Comparison of ENCODE assay signal across 8 cellular contexts in the genomic region with DNA sequence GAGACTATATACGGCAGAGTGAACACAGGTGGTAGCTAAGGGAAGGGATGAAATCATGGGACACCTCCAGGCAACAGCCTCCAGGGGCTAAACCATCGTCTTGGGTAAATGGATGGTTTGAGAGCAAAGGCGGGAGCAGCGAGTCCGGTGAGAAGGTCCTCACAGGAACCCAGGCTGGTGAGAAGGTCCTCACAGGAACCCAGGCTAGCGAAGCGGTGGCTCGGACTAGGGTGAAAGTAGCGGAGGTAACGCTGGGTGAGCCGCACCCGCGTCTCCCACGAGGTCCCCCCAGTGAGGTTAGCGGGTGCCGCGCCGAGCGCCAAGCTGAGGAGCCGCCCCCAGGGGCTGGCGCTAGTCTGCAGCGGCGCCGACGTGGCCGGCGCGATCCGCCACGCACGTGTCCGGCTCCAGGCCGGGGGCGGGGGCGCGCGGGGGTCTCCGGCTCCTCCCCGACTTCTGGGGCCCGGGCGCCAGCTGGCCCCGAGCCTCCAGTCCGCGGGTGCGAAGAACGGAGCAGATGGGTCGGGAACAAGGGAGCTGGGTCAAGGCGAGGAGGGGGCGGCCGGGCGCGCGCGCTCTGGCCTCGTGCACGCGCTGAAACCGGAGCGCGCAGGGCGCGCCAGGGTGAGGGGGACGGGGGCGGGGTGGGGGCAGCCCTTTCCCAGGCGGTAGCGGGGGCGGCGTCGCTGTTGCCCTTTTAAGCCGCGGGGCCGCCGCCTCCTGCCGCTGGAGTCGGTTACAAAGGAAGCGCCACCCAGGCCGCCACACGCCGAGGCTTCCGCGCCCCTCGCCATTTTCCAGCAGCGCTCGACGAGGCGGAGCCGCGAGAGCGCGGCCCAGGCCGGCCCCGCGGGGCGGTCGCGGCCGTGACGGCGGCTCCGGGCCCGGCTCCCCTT. TPM values are rescaled to one million over a fixed set of nuclear protein-coding genes. Genes with fewer than 3 reads are reported as not detected.
DNase-seq lines count a peak whose midpoint lies in the region; ATAC-seq and TF ChIP-seq lines count a peak whose summit lies in the region.

A gene (plus strand): TSS at position 726 of the 896 bp plus-strand sequence. CDS start 220 bp downstream, outside the sequence.

- H3K4me1 ChIP-seq in Peyer's patch = peaks cover 0 to 13% (median 4%) of the 10 kb centered on the region in 4 donors
- peaks cover 20 to 30% of the 10 kb centered on the region in 2 donors for H3K4me1 ChIP-seq in naive thymus-derived CD4-positive, alpha-beta T cell (ENCODE audit: control insufficient read depth in 2 of 2, insufficient read depth in 2 of 2, low read length in 2 of 2)

- POLR2A ChIA-PET in BJ (lab: Charles Lee) = no interaction called here
- POLR2A ChIA-PET in naive thymus-derived CD4-positive, alpha-beta T cell (lab: Charles Lee) = interaction anchor here (0.5 to 2.6 kb wide), 10 partner anchors 10 to 1915 kb away, joined by 3 to 22 read pairs (median 3); a partner anchor contains a TSS

- peak; percentile 63 for ATAC-seq in GM19395 (IDR thresholded peaks at IDR 0.05; ENCODE audit: unreplicated experiment)
- ATAC-seq in naive thymus-derived CD4-positive, alpha-beta T cell = peak; percentile 75
- ATAC-seq in stimulated activated naive B cell treated with anti-CD40 and anti-IgM and Interleukin-4, amounts not matched to agents 10 μg/mL and 1 μg/mL and 100 μg/mL, for 72 hours (replicated peaks) = peak; percentile 72 to 76

- H3K36me3 Mint-ChIP-seq in naive thymus-derived CD4-positive, alpha-beta T cell = peaks cover 0 to 22% (median 0%) of the 10 kb centered on the region in 5 donors
- H3K36me3 Mint-ChIP-seq in stimulated activated naive B cell treated with anti-CD40 and anti-IgM and Interleukin-4, amounts not matched to agents 10 μg/mL and 1 μg/mL and 100 μg/mL, for 72 hours = peaks cover 2 to 14% of the 10 kb centered on the region in 2 donors

- H3K27me3 Mint-ChIP-seq in naive thymus-derived CD4-positive, alpha-beta T cell = peaks cover 0 to 20% (median 0%) of the 10 kb centered on the region in 5 donors
- peaks cover 0 to 3% of the 10 kb centered on the region in 2 donors for H3K27me3 Mint-ChIP-seq in stimulated activated naive B cell treated with anti-CD40 and anti-IgM and Interleukin-4, amounts not matched to agents 10 μg/mL and 1 μg/mL and 100 μg/mL, for 72 hours

- DNase-seq in BJ (ENCODE audit: low read depth) (peak; percentile 3), HT-29 (ENCODE audit: low spot score) (peak; percentile 76), Peyer's patch (peak; percentile 72 to 85 (median 73)), activated T-helper 1 cell treated with Interleukin-2 at 50 U/mL for 16 hours (ENCODE audit: low read depth) (peak; percentile 64), fibroblast of gingiva (ENCODE audit: low read depth) (peak; percentile 76)
- peak; percentile 45 to 78 (median 67) for DNase-seq in naive thymus-derived CD4-positive, alpha-beta T cell
- peak; percentile 57 for DNase-seq in stimulated activated naive B cell treated with anti-CD40 and anti-IgM and Interleukin-4, amounts not matched to agents 10 μg/mL and 1 μg/mL and 100 μg/mL, for 72 hours

- TF ChIP-seq POLR2A in Peyer's patch (IDR thresholded peaks at IDR 0.05) = no peak

- TF ChIP-seq CTCF in BJ (IDR thresholded peaks at IDR 0.05; ENCODE audit: insufficient read depth, low read depth, low read length) (no peak), Peyer's patch (IDR thresholded peaks at IDR 0.05) (no peak)

- H3K4me3 Mint-ChIP-seq in naive thymus-derived CD4-positive, alpha-beta T cell = peak within 1 kb of the TSS; percentile 85 to 99 (median 96)
- H3K4me3 Mint-ChIP-seq in stimulated activated naive B cell treated with anti-CD40 and anti-IgM and Interleukin-4, amounts not matched to agents 10 μg/mL and 1 μg/mL and 100 μg/mL, for 72 hours = peak within 1 kb of the TSS; percentile 85 to 94

- H3K9me3 ChIP-seq in Peyer's patch = no peaks in the 10 kb centered on the region
- H3K9me3 ChIP-seq in naive thymus-derived CD4-positive, alpha-beta T cell (ENCODE audit: control insufficient read depth in 2 of 3, low read length in 3 of 3) = no peaks in the 10 kb centered on the region

- peak within 1 kb of the TSS; percentile 85 to 97 (median 92) for H3K27ac Mint-ChIP-seq in naive thymus-derived CD4-positive, alpha-beta T cell
- peak within 1 kb of the TSS; percentile 89 for H3K27ac Mint-ChIP-seq in stimulated activated naive B cell treated with anti-CD40 and anti-IgM and Interleukin-4, amounts not matched to agents 10 μg/mL and 1 μg/mL and 100 μg/mL, for 72 hours

- CTCF ChIA-PET in BJ (lab: Yijun Ruan, JAX) = interaction anchor here (1.0 to 1.5 kb wide), 3 partner anchors 11 to 57 kb away, joined by 3 to 4 read pairs (median 3); no protein-coding TSS in a partner anchor
- CTCF ChIA-PET in naive thymus-derived CD4-positive, alpha-beta T cell (lab: Charles Lee) = interaction anchor here (0.8 to 1.1 kb wide), 2 partner anchors 10 to 12 kb away, joined by 3 to 7 read pairs; no protein-coding TSS in a partner anchor

- H3K9me3 Mint-ChIP-seq in naive thymus-derived CD4-positive, alpha-beta T cell = no peaks in the 10 kb centered on the region
- no peaks in the 10 kb centered on the region for H3K9me3 Mint-ChIP-seq in stimulated activated naive B cell treated with anti-CD40 and anti-IgM and Interleukin-4, amounts not matched to agents 10 μg/mL and 1 μg/mL and 100 μg/mL, for 72 hours

- H3K27ac ChIP-seq in Peyer's patch = peak within 1 kb of the TSS; percentile 85 to 93 (median 88)
- H3K27ac ChIP-seq in naive thymus-derived CD4-positive, alpha-beta T cell (ENCODE audit: low read depth, low read length) = peak within 1 kb of the TSS; percentile 76

- H3K4me1 Mint-ChIP-seq in naive thymus-derived CD4-positive, alpha-beta T cell = peaks cover 37 to 50% (median 45%) of the 10 kb centered on the region in 7 donors
- H3K4me1 Mint-ChIP-seq in stimulated activated naive B cell treated with anti-CD40 and anti-IgM and Interleukin-4, amounts not matched to agents 10 μg/mL and 1 μg/mL and 100 μg/mL, for 72 hours = peaks cover 16 to 35% of the 10 kb centered on the region in 2 donors

- H3K27me3 ChIP-seq in BJ (ENCODE audit: control insufficient read depth, insufficient read depth, low read length) (no peaks in the 10 kb centered on the region), Peyer's patch (no peaks in the 10 kb centered on the region)
- H3K27me3 ChIP-seq in naive thymus-derived CD4-positive, alpha-beta T cell (ENCODE audit: control insufficient read depth in 2 of 2, insufficient read depth in 2 of 2, low read length in 2 of 2) = no peaks in the 10 kb centered on the region

- intact Hi-C loops in naive thymus-derived CD4-positive, alpha-beta T cell (cut with micrococcal nuclease) = loop anchor here (1.0 to 10.0 kb wide), 11 partner anchors 26 to 1574 kb away; a partner anchor contains a TSS

- H3K36me3 ChIP-seq in BJ (ENCODE audit: control insufficient read depth, insufficient read depth, low read length) (no peaks in the 10 kb centered on the region), Peyer's patch (no peaks in the 10 kb centered on the region)
- H3K36me3 ChIP-seq in naive thymus-derived CD4-positive, alpha-beta T cell (ENCODE audit: control insufficient read depth in 2 of 3, insufficient read depth in 3 of 3, low read length in 3 of 3) = peaks cover 0 to 5% (median 0%) of the 10 kb centered on the region in 3 experiments

- peak within 1 kb of the TSS; percentile 80 for H3K4me3 ChIP-seq in BJ (ENCODE audit: low read depth, low read length)
- peak within 1 kb of the TSS; percentile 62 to 89 (median 82) for H3K4me3 ChIP-seq in Peyer's patch
- peak within 1 kb of the TSS; percentile 68 for H3K4me3 ChIP-seq in naive thymus-derived CD4-positive, alpha-beta T cell (ENCODE audit: low read length)

RNA-seq across cellular contexts. Expression of the gene that starts here (rescaled TPM):
- 22.6 and 33.9 TPM in 2 replicates for polyA plus RNA-seq in BJ (2011; rRNA removed)
- 11.1 and 15.5 TPM in 2 replicates for polyA minus RNA-seq in BJ (2011; rRNA and poly(A)+ RNA removed)
- 23.8 and 40.0 TPM in 2 replicates for total RNA-seq in HT-29 (2014; rRNA removed; shearing (Covaris generic))
- total RNA-seq in Peyer's patch = 10 to 100 TPM in 2 of 4 donors, 1 to 10 TPM in 2; 9.3 to 52.0 (median 12.2) TPM
- 10 to 100 TPM; 28.2 to 32.1 (median 28.8) TPM for total RNA-seq in naive thymus-derived CD4-positive, alpha-beta T cell
- polyA plus RNA-seq in naive thymus-derived CD4-positive, alpha-beta T cell = 10 to 100 TPM; 27.7 to 30.5 TPM

Comparison
In these comparisons a context has a peak if more than half of its experiments do, and no peak if none do; other contexts are left out.
1. Peak in every context shown above with its lines: DNase-seq, ATAC-seq, H3K4me3 ChIP-seq and H3K27ac ChIP-seq.
2. DNase-seq: peak in every context shown above with its lines; median percentile 76 in HT-29; 76 in fibroblast of gingiva; 73 in Peyer's patch; 67 in naive thymus-derived CD4-positive, alpha-beta T cell; 64 in activated T-helper 1 cell treated with Interleukin-2 at 50 U/mL for 16 hours; 57 in stimulated activated naive B cell treated with anti-CD40 and anti-IgM and Interleukin-4, amounts not matched to agents 10 μg/mL and 1 μg/mL and 100 μg/mL, for 72 hours; 3 in BJ.